Comparison of ENCODE assay signal across 13 cellular contexts in the genomic region with DNA sequence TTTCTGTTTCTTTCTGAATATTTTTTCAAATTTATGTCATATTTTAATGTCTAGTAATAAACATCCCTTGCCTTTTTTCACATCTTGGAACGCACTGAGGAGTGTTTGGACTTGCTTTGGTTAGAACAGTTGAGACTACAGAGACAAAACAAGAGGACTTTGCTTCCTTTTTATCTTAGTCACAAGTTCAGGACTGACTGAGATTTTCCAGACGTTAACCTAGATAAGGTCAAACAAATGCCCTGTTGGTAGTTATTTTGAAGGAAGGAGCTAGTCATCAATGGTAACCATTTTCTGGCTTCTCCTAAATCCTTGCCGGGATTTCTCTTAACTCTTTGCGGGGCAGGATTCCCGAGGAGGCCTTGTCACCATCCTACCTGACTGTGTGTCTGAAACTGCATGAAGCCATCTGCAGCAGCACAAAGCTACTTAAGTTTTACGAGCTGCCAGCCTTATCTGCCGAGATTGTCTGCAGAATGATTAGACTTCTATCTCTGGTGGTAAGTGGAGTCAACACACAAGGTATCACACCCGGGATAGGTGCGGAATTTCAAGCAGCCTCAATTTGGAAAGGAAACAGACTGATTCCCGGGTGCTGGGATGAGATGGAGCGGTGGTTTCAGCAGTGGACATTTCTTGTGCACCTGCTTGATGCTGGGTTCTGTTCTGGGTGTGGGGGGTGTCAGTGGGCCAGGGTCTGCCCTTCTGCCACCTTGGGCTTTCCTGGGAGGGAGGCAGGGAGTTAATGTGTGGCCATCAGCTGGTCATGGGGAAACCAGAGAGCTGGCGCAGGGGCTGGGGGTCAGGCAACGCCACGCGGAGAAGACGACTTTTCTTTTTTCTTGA. TPM values are rescaled to one million over a fixed set of nuclear protein-coding genes. Genes with fewer than 3 reads are reported as not detected.
DNase-seq lines count a peak whose midpoint lies in the region; ATAC-seq and TF ChIP-seq lines count a peak whose summit lies in the region.
"Had no signal": no experiment of that assay in that cellular context is flagged by ENCODE, and none has a peak within 500 bp of the region (broad histone marks: within the 10 kb centered on the region; RNA-seq: fewer than 3 reads in every experiment).

No MANE protein-coding gene starts in this region.

- H3K36me3 Mint-ChIP-seq in activated naive CD4-positive, alpha-beta T cell treated with anti-CD3 and anti-CD28 coated beads, Interleukin-2, amount 50 U/mL, for 72 hours, result peaks cover 29 to 74% of the 10 kb centered on the region in 2 donors
- peaks cover 66% of the 10 kb centered on the region for H3K36me3 Mint-ChIP-seq in activated CD8-positive, alpha-beta T cell treated with anti-CD3 and anti-CD28 coated beads for 36 hours (ENCODE audit: low read depth)
- peaks cover 21% of the 10 kb centered on the region for H3K36me3 Mint-ChIP-seq in type B pancreatic cell

- H3K27ac ChIP-seq in hepatocyte, result peak overlapping the region; percentile 82
- H3K27ac ChIP-seq: ascending aorta, KMS-11, left lung, SJSA1 had no signal

- no peaks in the 10 kb centered on the region for H3K27me3 ChIP-seq in hepatocyte
- H3K27me3 ChIP-seq: ascending aorta, left lung, SJSA1 had no signal

- POLR2A ChIA-PET in activated CD8-positive, alpha-beta T cell treated with anti-CD3 and anti-CD28 coated beads for 36 hours (lab: Charles Lee), result interaction anchor here (0.9 to 2.1 kb wide), 3 partner anchors 14 to 43 kb away, joined by 5 to 7 read pairs (median 5); no protein-coding TSS in a partner anchor

- intact Hi-C loops in activated CD8-positive, alpha-beta T cell treated with anti-CD3 and anti-CD28 coated beads for 36 hours (cut with micrococcal nuclease), result no loop called here

- H3K9me2 ChIP-seq in hepatocyte (replicated peaks; ENCODE audit: insufficient read depth), result no peaks in the 10 kb centered on the region

- no peak for DNase-seq in activated naive CD4-positive, alpha-beta T cell treated with anti-CD3 and anti-CD28 coated beads, Interleukin-2, amount 50 U/mL, for 72 hours (ENCODE audit: low spot score in 2 of 2)
- no peak for DNase-seq in activated naive CD4-positive, alpha-beta T cell (lab: John Stamatoyannopoulos, UW)
- DNase-seq in activated CD8-positive, alpha-beta T cell treated with anti-CD3 and anti-CD28 coated beads for 36 hours, result no peak
- DNase-seq in hepatocyte (ENCODE audit: low spot score) (peak; percentile 42), type B pancreatic cell (ENCODE audit: extremely low spot score, unreplicated experiment) (no peak), NCI-H1105 (lab: John Stamatoyannopoulos, UW) (no peak)
- no peak for DNase-seq in effector CD8-positive, alpha-beta T cell (lab: John Stamatoyannopoulos, UW)
- DNase-seq: left lung, NCI-H2227 treated with DMSO at 0.1 percent for 48 hours had no signal

- H3K27ac Mint-ChIP-seq in activated naive CD4-positive, alpha-beta T cell treated with anti-CD3 and anti-CD28 coated beads, Interleukin-2, amount 50 U/mL, for 72 hours, result peak overlapping the region; percentile 81 to 83
- H3K27ac Mint-ChIP-seq in activated CD8-positive, alpha-beta T cell treated with anti-CD3 and anti-CD28 coated beads for 36 hours, result peak overlapping the region; percentile 69
- H3K27ac Mint-ChIP-seq in type B pancreatic cell, result peak overlapping the region; percentile 50

- H3K4me1 Mint-ChIP-seq in activated CD8-positive, alpha-beta T cell treated with anti-CD3 and anti-CD28 coated beads for 36 hours (ENCODE audit: low read depth), result peaks cover 6% of the 10 kb centered on the region
- H3K4me1 Mint-ChIP-seq in type B pancreatic cell (ENCODE audit: unreplicated experiment), result no peaks in the 10 kb centered on the region

- H3K9me3 ChIP-seq in hepatocyte (ENCODE audit: low read depth), result no peaks in the 10 kb centered on the region
- H3K9me3 ChIP-seq: SJSA1 had no signal

- H3K79me2 ChIP-seq in hepatocyte, result no peaks in the 10 kb centered on the region

- no peaks in the 10 kb centered on the region for H3K27me3 Mint-ChIP-seq in activated CD8-positive, alpha-beta T cell treated with anti-CD3 and anti-CD28 coated beads for 36 hours
- H3K27me3 Mint-ChIP-seq in type B pancreatic cell, result no peaks in the 10 kb centered on the region

- TF ChIP-seq CTCF in activated CD8-positive, alpha-beta T cell treated with anti-CD3 and anti-CD28 coated beads for 36 hours (IDR thresholded peaks at IDR 0.05), result no peak
- no peak for TF ChIP-seq CTCF in hepatocyte (IDR thresholded peaks at IDR 0.05; ENCODE audit: poor library complexity)
- TF ChIP-seq CTCF in type B pancreatic cell (conservative IDR thresholded peaks at IDR 0.05), result no peak

- H3K4me1 ChIP-seq in hepatocyte (ENCODE audit: insufficient read depth), result peaks cover 8% of the 10 kb centered on the region
- H3K4me1 ChIP-seq: ascending aorta, left lung, SJSA1 had no signal

- WGBS in hepatocyte (ENCODE audit: low lambda C conversion rate, missing lambda C conversion rate), result 52% methylated on average over 16 of the region's 16 CpGs

- no peaks in the 10 kb centered on the region for H3K9me3 Mint-ChIP-seq in activated naive CD4-positive, alpha-beta T cell treated with anti-CD3 and anti-CD28 coated beads, Interleukin-2, amount 50 U/mL, for 72 hours
- peaks cover 2% of the 10 kb centered on the region for H3K9me3 Mint-ChIP-seq in activated CD8-positive, alpha-beta T cell treated with anti-CD3 and anti-CD28 coated beads for 36 hours
- no peaks in the 10 kb centered on the region for H3K9me3 Mint-ChIP-seq in type B pancreatic cell

- no peak overlapping the region for H2AFZ ChIP-seq in hepatocyte

- ATAC-seq in activated naive CD4-positive, alpha-beta T cell treated with anti-CD3 and anti-CD28 coated beads, Interleukin-2, amount 50 U/mL, for 72 hours, result peak in 1 of 2 donors; percentile 53
- no peak for ATAC-seq in activated CD8-positive, alpha-beta T cell treated with anti-CD3 and anti-CD28 coated beads for 36 hours
- no peak for ATAC-seq in HG03159 (IDR thresholded peaks at IDR 0.05; ENCODE audit: unreplicated experiment)

- CTCF ChIA-PET in activated CD8-positive, alpha-beta T cell treated with anti-CD3 and anti-CD28 coated beads for 36 hours (lab: Charles Lee), result no interaction called here

- H3K4me3 ChIP-seq in hepatocyte, result no peak overlapping the region
- H3K4me3 ChIP-seq: ascending aorta, left lung, SJSA1 had no signal

- H3K4me2 ChIP-seq in hepatocyte, result peak overlapping the region; percentile 0
- H3K4me2 ChIP-seq: KMS-11 had no signal

- H3K36me3 ChIP-seq in hepatocyte (replicated peaks; ENCODE audit: insufficient read depth, low read depth), result no peaks in the 10 kb centered on the region

- H4K20me1 ChIP-seq in hepatocyte (ENCODE audit: insufficient read depth, poor library complexity, severe bottlenecking), result no peaks in the 10 kb centered on the region

- H3K4me3 Mint-ChIP-seq in activated CD8-positive, alpha-beta T cell treated with anti-CD3 and anti-CD28 coated beads for 36 hours, result no peak overlapping the region
- no peak overlapping the region for H3K4me3 Mint-ChIP-seq in type B pancreatic cell

RNA-seq across cellular contexts. Expression of a gene that starts 48.2 kb away (rescaled TPM):
- total RNA-seq in activated naive CD4-positive, alpha-beta T cell treated with anti-CD3 and anti-CD28 coated beads, Interleukin-2, amount 50 U/mL, for 72 hours, result 100 to 1,000 TPM; 415 to 602 TPM
- 100 to 1,000 TPM; 131 to 142 TPM for total RNA-seq in activated CD8-positive, alpha-beta T cell treated with anti-CD3 and anti-CD28 coated beads for 36 hours
- total RNA-seq in hepatocyte (53.1 and 57.4 TPM in 2 replicates), type B pancreatic cell (ENCODE audit: low replicate concordance) (47.3 and 57.0 TPM in 2 replicates)
- 21.1 and 32.6 TPM in 2 replicates for polyA plus RNA-seq in hepatocyte
